8 cellular contexts compared by ENCODE assay signal in genomic region chr1:8283058-8283884, GRCh38. TPM values are rescaled to one million over a fixed set of nuclear protein-coding genes. Genes with fewer than 3 reads are reported as not detected.
DNase-seq lines count a peak whose midpoint lies in the region; ATAC-seq, FAIRE-seq and TF ChIP-seq lines count a peak whose summit lies in the region.

No MANE protein-coding gene starts in this region.

- no peak overlapping the region for H3K27ac Mint-ChIP-seq in endodermal cell

- H3K9me3 ChIP-seq in small intestine (ENCODE audit: control insufficient read depth, low read depth) (no peaks in the 10 kb centered on the region), endodermal cell (ENCODE audit: control insufficient read depth, low read length) (no peaks in the 10 kb centered on the region)

- H3K4me1 Mint-ChIP-seq in endodermal cell, result peaks cover 8% of the 10 kb centered on the region

- H3K27ac ChIP-seq in small intestine (ENCODE audit: low read depth in 1 of 2, low read length in 1 of 2), result peak overlapping the region; percentile 50 to 80
- no peak overlapping the region for H3K27ac ChIP-seq in endodermal cell (ENCODE audit: low read depth, low read length)

- H3K36me3 ChIP-seq in small intestine (ENCODE audit: control insufficient read depth in 2 of 2, insufficient read depth in 2 of 2, low read length in 2 of 2), result no peaks in the 10 kb centered on the region
- H3K36me3 ChIP-seq in endodermal cell (ENCODE audit: control insufficient read depth, insufficient read depth, low read length), result no peaks in the 10 kb centered on the region

- peak; percentile 35 to 39 for DNase-seq in activated CD4-positive, alpha-beta T cell treated with anti-CD3 and anti-CD28 coated beads, Interleukin-2, amount 50 U/mL, for 48 hours
- no peak for DNase-seq in activated CD4-positive, alpha-beta T cell treated with anti-CD3 and anti-CD28 coated beads for 4 hours
- DNase-seq in RPMI7951 (ENCODE audit: low read depth) (peak; percentile 47), small intestine (peak; percentile 64), COLO829 (ENCODE audit: low spot score) (no peak), endodermal cell (no peak)
- no peak for DNase-seq in activated CD4-positive, CD25-positive, alpha-beta regulatory T cell (lab: John Stamatoyannopoulos, UW)

- FAIRE-seq in small intestine (lab: Jason Lieb, UNC), result no peak

- no peak for TF ChIP-seq CTCF in endodermal cell (conservative IDR thresholded peaks at IDR 0.05)

- H3K36me3 Mint-ChIP-seq in endodermal cell (ENCODE audit: low read depth), result no peaks in the 10 kb centered on the region

- H3K4me1 ChIP-seq in small intestine (ENCODE audit: control insufficient read depth in 2 of 2, insufficient read depth in 1 of 2, low read depth in 1 of 2, low read length in 1 of 2) (peaks cover 0 to 3% of the 10 kb centered on the region in 2 donors), endodermal cell (ENCODE audit: control insufficient read depth, insufficient read depth, low read length) (no peaks in the 10 kb centered on the region)

- no peaks in the 10 kb centered on the region for H3K27me3 Mint-ChIP-seq in endodermal cell (ENCODE audit: insufficient read depth)

- WGBS in small intestine, 3 donors, result 38 to 46% (median 41%) methylated on average over 14 of the region's 14 CpGs
- WGBS in endodermal cell (ENCODE audit: insufficient coverage in 1 of 2, insufficient read length in 1 of 2), 2 experiments, result 88 to 95% methylated on average over 11 to 14 of the region's 14 CpGs

- H3K27me3 ChIP-seq in small intestine (ENCODE audit: control insufficient read depth in 2 of 2, insufficient read depth in 2 of 2, low read length in 2 of 2) (no peaks in the 10 kb centered on the region), endodermal cell (ENCODE audit: control insufficient read depth, insufficient read depth, low read length, poor library complexity, severe bottlenecking) (no peaks in the 10 kb centered on the region)

- H3K9me3 Mint-ChIP-seq in endodermal cell, result peaks cover 4% of the 10 kb centered on the region

- no peak overlapping the region for H3K9ac ChIP-seq in endodermal cell (ENCODE audit: extremely low read depth, low read length, poor library complexity, severe bottlenecking)

- no peak overlapping the region for H3K4me3 ChIP-seq in small intestine (ENCODE audit: low read depth in 1 of 2, low read length in 2 of 2)
- H3K4me3 ChIP-seq in endodermal cell (ENCODE audit: low read length), result no peak overlapping the region

- no peak overlapping the region for H3K4me3 Mint-ChIP-seq in endodermal cell

- ATAC-seq in HG02970 (IDR thresholded peaks at IDR 0.05; ENCODE audit: low FRiP score, unreplicated experiment), result peak; percentile 84

RNA-seq across cellular contexts. Expression of gene SLC45A1, which starts 34.6 kb away (rescaled TPM):
- 0.20 and 0.84 TPM in 2 replicates for total RNA-seq in RPMI7951 (2014; rRNA removed; shearing (Covaris generic))
- polyA plus RNA-seq in small intestine, result 1 to 10 TPM in 1 of 3 donors, not detected in 2; 2.4 TPM
- total RNA-seq in endodermal cell, result under 1 TPM in 1 of 2 donors, not detected in 1; 0.42 TPM
- 2.4 TPM for polyA plus RNA-seq in endodermal cell (2013, experiment 1 of 2)
- polyA plus RNA-seq in endodermal cell (2013, experiment 2 of 2), result 2.3 TPM

Comparison
In these comparisons a context has a peak if more than half of its experiments do, and no peak if none do; other contexts are left out.
1. DNase-seq: peak in activated CD4-positive, alpha-beta T cell treated with anti-CD3 and anti-CD28 coated beads, Interleukin-2, amount 50 U/mL, for 48 hours (2 of 2), RPMI7951 (single experiment) and small intestine (single experiment); none in activated CD4-positive, alpha-beta T cell treated with anti-CD3 and anti-CD28 coated beads for 4 hours (0 of 2), COLO829 (single experiment), endodermal cell (single experiment) and activated CD4-positive, CD25-positive, alpha-beta regulatory T cell (0 of 4).